Comparison of ENCODE assay signal across 11 cellular contexts in the genomic region with DNA sequence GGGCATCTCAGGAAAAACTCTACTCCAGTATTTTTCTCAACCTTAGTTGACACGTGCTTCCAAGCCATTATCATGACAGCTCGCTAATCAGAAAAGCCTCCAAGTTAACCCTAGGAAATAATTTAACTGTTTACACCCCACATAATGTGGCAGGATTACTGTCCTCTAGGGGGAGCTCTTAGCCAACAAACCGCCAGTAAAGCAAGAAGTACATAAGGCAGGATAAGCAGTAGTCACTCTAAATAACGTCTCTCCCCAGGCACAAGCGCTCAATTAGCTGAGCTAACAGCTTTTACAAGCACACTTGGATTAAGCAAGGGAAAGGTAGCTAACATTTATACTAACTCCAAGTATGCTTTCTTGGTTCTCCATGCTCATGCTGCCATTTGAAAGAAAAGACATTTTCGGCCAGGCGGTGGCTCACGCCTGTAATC. TPM values are rescaled to one million over a fixed set of nuclear protein-coding genes. Genes with fewer than 3 reads are reported as not detected.
DNase-seq lines count a peak whose midpoint lies in the region; ATAC-seq and TF ChIP-seq lines count a peak whose summit lies in the region.
"Had no signal": no experiment of that assay in that cellular context is flagged by ENCODE, and none has a peak within 500 bp of the region (broad histone marks: within the 10 kb centered on the region; RNA-seq: fewer than 3 reads in every experiment).

No MANE protein-coding gene starts in this region.

- POLR2A ChIA-PET in AG04449 (lab: Yijun Ruan, JAX): no interaction called here

- H3K4me3 ChIP-seq in AG04449 (ENCODE audit: low read depth, low read length) (no peak overlapping the region), RWPE2 (ENCODE audit: severe bottlenecking) (no peak overlapping the region), fibroblast of mammary gland (ENCODE audit: control insufficient read depth, low read depth, low read length) (no peak overlapping the region)

- no peaks in the 10 kb centered on the region for H3K4me1 ChIP-seq in RWPE2 (ENCODE audit: insufficient read depth, poor library complexity, severe bottlenecking)

- no peak for ATAC-seq in RWPE2 (ENCODE audit: low read depth)
- ATAC-seq in HG02798 (IDR thresholded peaks at IDR 0.05; ENCODE audit: poor library complexity, unreplicated experiment): no peak
- no peak for ATAC-seq in effector memory CD8-positive, alpha-beta T cell (replicated peaks)
- no peak for ATAC-seq in GM21390 (IDR thresholded peaks at IDR 0.05; ENCODE audit: unreplicated experiment)

- CTCF ChIA-PET in AG04449 (lab: Yijun Ruan, JAX): interaction anchor here (1.0 to 10.4 kb wide), 13 partner anchors 9 to 535 kb away, joined by 3 to 105 read pairs (median 4); no protein-coding TSS in a partner anchor

- DNase-seq in AG04449 (ENCODE audit: low read depth, low spot score) (no peak), RWPE2 (ENCODE audit: low spot score) (no peak), fibroblast of mammary gland (ENCODE audit: low read depth) (peak; percentile 34), ureter (ENCODE audit: low spot score) (no peak)
- DNase-seq in effector memory CD8-positive, alpha-beta T cell: no peak
- DNase-seq: activated B cell treated with CpG ODN at 0.5 μM for 24 hours had no signal

- H3K4me1 Mint-ChIP-seq in effector memory CD8-positive, alpha-beta T cell (ENCODE audit: low read depth in 2 of 2): peaks cover 18 to 24% of the 10 kb centered on the region in 2 donors

- no peak overlapping the region for H3K27ac Mint-ChIP-seq in effector memory CD8-positive, alpha-beta T cell
- H3K27ac Mint-ChIP-seq: activated B cell treated with CpG ODN at 0.5 μM for 24 hours, memory B cell had no signal

- no peak overlapping the region for H3K4me3 Mint-ChIP-seq in effector memory CD8-positive, alpha-beta T cell
- H3K4me3 Mint-ChIP-seq: activated B cell treated with CpG ODN at 0.5 μM for 24 hours, memory B cell had no signal

- H3K9me3 Mint-ChIP-seq in effector memory CD8-positive, alpha-beta T cell: no peaks in the 10 kb centered on the region
- H3K9me3 Mint-ChIP-seq: activated B cell treated with CpG ODN at 0.5 μM for 24 hours, memory B cell had no signal

- H3K27me3 Mint-ChIP-seq in effector memory CD8-positive, alpha-beta T cell: peaks cover 6% of the 10 kb centered on the region in 2 donors

- TF ChIP-seq CTCF in AG04449 (IDR thresholded peaks at IDR 0.05; ENCODE audit: insufficient read depth, low read length, missing control alignments) (peak; percentile 5), GM12873 (IDR thresholded peaks at IDR 0.05; ENCODE audit: insufficient read depth, low read depth, low read length, missing control alignments) (peak; percentile 61), RWPE2 (IDR thresholded peaks at IDR 0.05; ENCODE audit: poor library complexity, severe bottlenecking) (peak; percentile 40), fibroblast of mammary gland (conservative IDR thresholded peaks at IDR 0.05; ENCODE audit: control insufficient read depth, insufficient read depth, low read depth, low read length) (peak; percentile 52)

- H3K36me3 ChIP-seq in RWPE2 (ENCODE audit: low read depth): no peaks in the 10 kb centered on the region

- peaks cover 10% of the 10 kb centered on the region for H3K36me3 Mint-ChIP-seq in effector memory CD8-positive, alpha-beta T cell (ENCODE audit: insufficient read depth)
- H3K36me3 Mint-ChIP-seq: memory B cell had no signal

- no peak overlapping the region for H3K27ac ChIP-seq in RWPE2 (ENCODE audit: poor library complexity, severe bottlenecking)

- H3K27me3 ChIP-seq in RWPE2 (ENCODE audit: insufficient read depth, poor library complexity, severe bottlenecking): no peaks in the 10 kb centered on the region

- H3K9me3 ChIP-seq in RWPE2 (ENCODE audit: severe bottlenecking): no peaks in the 10 kb centered on the region

RNA-seq across cellular contexts. Expression of gene APOBEC1, which starts 22.8 kb away (rescaled TPM):
- not detected for total RNA-seq in ureter
- total RNA-seq: activated B cell treated with CpG ODN at 0.5 μM for 24 hours, urinary bladder had no signal

RNA-seq across cellular contexts. Expression of gene GDF3, which starts 52.7 kb away (rescaled TPM):
- total RNA-seq in ureter: not detected
- total RNA-seq: activated B cell treated with CpG ODN at 0.5 μM for 24 hours, urinary bladder had no signal

Comparison
In these comparisons a context has a peak if more than half of its experiments do, and no peak if none do; other contexts are left out.
1. CTCF ChIP-seq: peak in every context shown above with its lines; median percentile 61 in GM12873; 52 in fibroblast of mammary gland; 40 in RWPE2; 5 in AG04449.